ENCODE assay signal across 1 cellular context in the genomic region with DNA sequence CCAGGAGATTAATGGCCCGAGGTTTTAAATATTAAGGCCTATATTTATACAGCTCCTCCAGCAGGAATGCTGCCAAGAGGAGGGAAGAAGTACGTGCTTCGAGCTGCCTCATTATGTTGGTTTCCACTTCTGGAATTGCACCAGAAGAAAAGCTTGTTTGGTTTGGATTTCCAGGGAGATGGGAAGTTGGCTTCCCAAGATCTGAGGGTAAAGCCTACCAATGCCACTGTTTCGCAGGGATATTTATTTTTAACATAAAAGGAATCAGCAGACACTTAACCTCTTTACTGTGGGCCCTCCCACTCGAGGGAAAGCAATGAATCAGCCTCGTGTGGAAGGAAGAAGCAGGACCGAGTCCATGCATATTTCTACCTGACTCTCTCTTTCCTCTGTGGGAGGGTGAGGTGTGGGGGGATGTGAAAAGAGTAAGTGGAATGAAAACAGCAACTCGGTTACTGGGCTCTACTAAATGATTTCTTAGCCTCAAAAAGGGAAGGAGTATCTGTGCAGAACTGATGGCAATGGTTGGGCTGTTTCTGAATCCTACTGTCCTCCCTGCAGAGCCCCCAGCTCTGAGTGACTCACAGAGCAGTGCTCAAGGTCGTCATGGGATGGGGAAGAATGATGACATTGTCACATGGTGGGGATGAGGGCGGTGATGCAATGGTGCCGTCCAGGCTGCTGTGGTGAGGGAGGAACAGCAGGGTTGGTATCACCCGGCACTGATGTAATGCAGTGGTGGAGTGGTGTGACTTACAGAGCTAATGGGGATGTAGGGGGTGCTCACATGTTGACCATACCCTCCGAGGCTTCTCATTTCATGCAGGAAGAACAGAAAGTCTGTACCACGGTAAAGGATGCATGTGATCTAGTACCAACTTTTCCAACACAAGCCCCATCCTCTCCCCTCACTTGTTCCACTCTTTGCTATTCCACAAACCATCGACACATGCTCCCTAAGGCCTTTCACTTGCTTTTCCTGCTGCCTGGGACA.
TF ChIP-seq lines count a peak whose summit lies in the region.

No MANE protein-coding gene starts in this region.

TF ChIP-seq in HEK293, 187 proteins besides CTCF, POLR2A, EP300 and RAD21 (continued from another document and continues in another):
- TF ChIP-seq, protein P1, sequence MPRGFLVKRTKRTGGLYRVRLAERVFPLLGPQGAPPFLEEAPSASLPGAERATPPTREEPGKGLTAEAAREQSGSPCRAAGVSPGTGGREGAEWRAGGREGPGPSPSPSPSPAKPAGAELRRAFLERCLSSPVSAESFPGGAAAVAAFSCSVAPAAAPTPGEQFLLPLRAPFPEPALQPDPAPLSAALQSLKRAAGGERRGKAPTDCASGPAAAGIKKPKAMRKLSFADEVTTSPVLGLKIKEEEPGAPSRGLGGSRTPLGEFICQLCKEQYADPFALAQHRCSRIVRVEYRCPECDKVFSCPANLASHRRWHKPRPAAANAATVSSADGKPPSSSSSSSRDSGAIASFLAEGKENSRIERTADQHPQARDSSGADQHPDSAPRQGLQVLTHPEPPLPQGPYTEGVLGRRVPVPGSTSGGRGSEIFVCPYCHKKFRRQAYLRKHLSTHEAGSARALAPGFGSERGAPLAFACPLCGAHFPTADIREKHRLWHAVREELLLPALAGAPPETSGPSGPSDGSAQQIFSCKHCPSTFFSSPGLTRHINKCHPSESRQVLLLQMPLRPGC (tag by site-specific recombination; IDR thresholded peaks at IDR 0.05), result peak; percentile 88
- TF ChIP-seq, protein P2, sequence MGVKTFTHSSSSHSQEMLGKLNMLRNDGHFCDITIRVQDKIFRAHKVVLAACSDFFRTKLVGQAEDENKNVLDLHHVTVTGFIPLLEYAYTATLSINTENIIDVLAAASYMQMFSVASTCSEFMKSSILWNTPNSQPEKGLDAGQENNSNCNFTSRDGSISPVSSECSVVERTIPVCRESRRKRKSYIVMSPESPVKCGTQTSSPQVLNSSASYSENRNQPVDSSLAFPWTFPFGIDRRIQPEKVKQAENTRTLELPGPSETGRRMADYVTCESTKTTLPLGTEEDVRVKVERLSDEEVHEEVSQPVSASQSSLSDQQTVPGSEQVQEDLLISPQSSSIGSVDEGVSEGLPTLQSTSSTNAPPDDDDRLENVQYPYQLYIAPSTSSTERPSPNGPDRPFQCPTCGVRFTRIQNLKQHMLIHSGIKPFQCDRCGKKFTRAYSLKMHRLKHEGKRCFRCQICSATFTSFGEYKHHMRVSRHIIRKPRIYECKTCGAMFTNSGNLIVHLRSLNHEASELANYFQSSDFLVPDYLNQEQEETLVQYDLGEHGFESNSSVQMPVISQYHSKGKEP (tag by site-specific recombination; IDR thresholded peaks at IDR 0.05), result no peak
- TF ChIP-seq, protein P3, sequence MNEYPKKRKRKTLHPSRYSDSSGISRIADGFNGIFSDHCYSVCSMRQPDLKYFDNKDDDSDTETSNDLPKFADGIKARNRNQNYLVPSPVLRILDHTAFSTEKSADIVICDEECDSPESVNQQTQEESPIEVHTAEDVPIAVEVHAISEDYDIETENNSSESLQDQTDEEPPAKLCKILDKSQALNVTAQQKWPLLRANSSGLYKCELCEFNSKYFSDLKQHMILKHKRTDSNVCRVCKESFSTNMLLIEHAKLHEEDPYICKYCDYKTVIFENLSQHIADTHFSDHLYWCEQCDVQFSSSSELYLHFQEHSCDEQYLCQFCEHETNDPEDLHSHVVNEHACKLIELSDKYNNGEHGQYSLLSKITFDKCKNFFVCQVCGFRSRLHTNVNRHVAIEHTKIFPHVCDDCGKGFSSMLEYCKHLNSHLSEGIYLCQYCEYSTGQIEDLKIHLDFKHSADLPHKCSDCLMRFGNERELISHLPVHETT (tag by site-specific recombination; IDR thresholded peaks at IDR 0.05), result peak; percentile 90
- TF ChIP-seq, protein P4, sequence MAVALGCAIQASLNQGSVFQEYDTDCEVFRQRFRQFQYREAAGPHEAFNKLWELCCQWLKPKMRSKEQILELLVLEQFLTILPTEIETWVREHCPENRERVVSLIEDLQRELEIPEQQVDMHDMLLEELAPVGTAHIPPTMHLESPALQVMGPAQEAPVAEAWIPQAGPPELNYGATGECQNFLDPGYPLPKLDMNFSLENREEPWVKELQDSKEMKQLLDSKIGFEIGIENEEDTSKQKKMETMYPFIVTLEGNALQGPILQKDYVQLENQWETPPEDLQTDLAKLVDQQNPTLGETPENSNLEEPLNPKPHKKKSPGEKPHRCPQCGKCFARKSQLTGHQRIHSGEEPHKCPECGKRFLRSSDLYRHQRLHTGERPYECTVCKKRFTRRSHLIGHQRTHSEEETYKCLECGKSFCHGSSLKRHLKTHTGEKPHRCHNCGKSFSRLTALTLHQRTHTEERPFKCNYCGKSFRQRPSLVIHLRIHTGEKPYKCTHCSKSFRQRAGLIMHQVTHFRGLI (tag by site-specific recombination; IDR thresholded peaks at IDR 0.05), result peak; percentile 93
- TF ChIP-seq ZNF274 (IDR thresholded peaks at IDR 0.05; ENCODE audit: low read length) (no peak), ZNF274 (tag by site-specific recombination; IDR thresholded peaks at IDR 0.05; ENCODE audit: borderline replicate concordance) (no peak), ZNF302 (tag by site-specific recombination; IDR thresholded peaks at IDR 0.05; ENCODE audit: low read depth) (no peak), MEIS1 (CRISPR knock-in tag; IDR thresholded peaks at IDR 0.05; ENCODE audit: borderline replicate concordance) (no peak), ZBTB17 (tag by site-specific recombination; IDR thresholded peaks at IDR 0.05) (peak; percentile 94), ZNF37A (tag by site-specific recombination; IDR thresholded peaks at IDR 0.05) (no peak), ZNF677 (tag by site-specific recombination; IDR thresholded peaks at IDR 0.05) (no peak), HOXD13 (CRISPR knock-in tag; IDR thresholded peaks at IDR 0.05; ENCODE audit: borderline replicate concordance) (no peak), ZNF629 (tag by site-specific recombination; IDR thresholded peaks at IDR 0.05) (peak; percentile 97), ZEB2 (tag by site-specific recombination; IDR thresholded peaks at IDR 0.05) (peak; percentile 92), ZFHX2 (tag by site-specific recombination; conservative IDR thresholded peaks at IDR 0.05) (peak; percentile 64), ZNF701 (tag by site-specific recombination; IDR thresholded peaks at IDR 0.05) (no peak), ZNF843 (tag by site-specific recombination; IDR thresholded peaks at IDR 0.05) (0 out of 2 replicates have a peak, but pooled peaks have one; percentile 38), ZNF10 (tag by site-specific recombination; IDR thresholded peaks at IDR 0.05) (peak; percentile 85), KLF8 (tag by site-specific recombination; IDR thresholded peaks at IDR 0.05) (peak; percentile 85), ZFP37 (tag by site-specific recombination; IDR thresholded peaks at IDR 0.05) (0 out of 2 replicates have a peak, but pooled peaks have one; percentile 54), ZNF585B (tag by site-specific recombination; IDR thresholded peaks at IDR 0.05) (no peak), KLF10 (tag by site-specific recombination; IDR thresholded peaks at IDR 0.05) (no peak), MYNN (tag by site-specific recombination; IDR thresholded peaks at IDR 0.05; ENCODE audit: borderline replicate concordance) (no peak), ZNF76 (tag by site-specific recombination; IDR thresholded peaks at IDR 0.05; ENCODE audit: borderline replicate concordance, low read depth) (peak; percentile 50; the same call in 1 of the 2 replicates), WT1 (tag by site-specific recombination; IDR thresholded peaks at IDR 0.05) (peak; percentile 82), SETDB1 (IDR thresholded peaks at IDR 0.05; ENCODE audit: insufficient read length, low read length) (no peak), HOXC10 (CRISPR knock-in tag; IDR thresholded peaks at IDR 0.05) (no peak), GLIS2 (tag by site-specific recombination; IDR thresholded peaks at IDR 0.05) (peak; percentile 76; the same call in 1 of the 2 replicates), ZNF473 (tag by site-specific recombination; IDR thresholded peaks at IDR 0.05) (no peak), ZNF366 (tag by site-specific recombination; conservative IDR thresholded peaks at IDR 0.05) (peak; percentile 92), ZNF335 (tag by site-specific recombination; conservative IDR thresholded peaks at IDR 0.05) (peak; percentile 20; the same call in 1 of the 2 replicates), ZNF560 (tag by site-specific recombination; IDR thresholded peaks at IDR 0.05; ENCODE audit: borderline replicate concordance) (no peak), BCL11A (tag by site-specific recombination; IDR thresholded peaks at IDR 0.05; ENCODE audit: low read depth) (peak; percentile 36; the same call in 1 of the 2 replicates), GLI4 (tag by site-specific recombination; IDR thresholded peaks at IDR 0.05) (peak; percentile 82; the same call in 1 of the 2 replicates), MZF1 (tag by site-specific recombination; IDR thresholded peaks at IDR 0.05; ENCODE audit: borderline replicate concordance) (peak; percentile 57; the same call in 1 of the 2 replicates), ZNF558 (tag by site-specific recombination; IDR thresholded peaks at IDR 0.05) (peak; percentile 56; the same call in 1 of the 2 replicates)
- TF ChIP-seq, protein P5, sequence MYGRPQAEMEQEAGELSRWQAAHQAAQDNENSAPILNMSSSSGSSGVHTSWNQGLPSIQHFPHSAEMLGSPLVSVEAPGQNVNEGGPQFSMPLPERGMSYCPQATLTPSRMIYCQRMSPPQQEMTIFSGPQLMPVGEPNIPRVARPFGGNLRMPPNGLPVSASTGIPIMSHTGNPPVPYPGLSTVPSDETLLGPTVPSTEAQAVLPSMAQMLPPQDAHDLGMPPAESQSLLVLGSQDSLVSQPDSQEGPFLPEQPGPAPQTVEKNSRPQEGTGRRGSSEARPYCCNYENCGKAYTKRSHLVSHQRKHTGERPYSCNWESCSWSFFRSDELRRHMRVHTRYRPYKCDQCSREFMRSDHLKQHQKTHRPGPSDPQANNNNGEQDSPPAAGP (tag by site-specific recombination; IDR thresholded peaks at IDR 0.05), result peak; percentile 95
- TF ChIP-seq, protein P6, sequence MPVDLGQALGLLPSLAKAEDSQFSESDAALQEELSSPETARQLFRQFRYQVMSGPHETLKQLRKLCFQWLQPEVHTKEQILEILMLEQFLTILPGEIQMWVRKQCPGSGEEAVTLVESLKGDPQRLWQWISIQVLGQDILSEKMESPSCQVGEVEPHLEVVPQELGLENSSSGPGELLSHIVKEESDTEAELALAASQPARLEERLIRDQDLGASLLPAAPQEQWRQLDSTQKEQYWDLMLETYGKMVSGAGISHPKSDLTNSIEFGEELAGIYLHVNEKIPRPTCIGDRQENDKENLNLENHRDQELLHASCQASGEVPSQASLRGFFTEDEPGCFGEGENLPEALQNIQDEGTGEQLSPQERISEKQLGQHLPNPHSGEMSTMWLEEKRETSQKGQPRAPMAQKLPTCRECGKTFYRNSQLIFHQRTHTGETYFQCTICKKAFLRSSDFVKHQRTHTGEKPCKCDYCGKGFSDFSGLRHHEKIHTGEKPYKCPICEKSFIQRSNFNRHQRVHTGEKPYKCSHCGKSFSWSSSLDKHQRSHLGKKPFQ (tag by site-specific recombination; IDR thresholded peaks at IDR 0.05), result no peak
- TF ChIP-seq, protein P7, sequence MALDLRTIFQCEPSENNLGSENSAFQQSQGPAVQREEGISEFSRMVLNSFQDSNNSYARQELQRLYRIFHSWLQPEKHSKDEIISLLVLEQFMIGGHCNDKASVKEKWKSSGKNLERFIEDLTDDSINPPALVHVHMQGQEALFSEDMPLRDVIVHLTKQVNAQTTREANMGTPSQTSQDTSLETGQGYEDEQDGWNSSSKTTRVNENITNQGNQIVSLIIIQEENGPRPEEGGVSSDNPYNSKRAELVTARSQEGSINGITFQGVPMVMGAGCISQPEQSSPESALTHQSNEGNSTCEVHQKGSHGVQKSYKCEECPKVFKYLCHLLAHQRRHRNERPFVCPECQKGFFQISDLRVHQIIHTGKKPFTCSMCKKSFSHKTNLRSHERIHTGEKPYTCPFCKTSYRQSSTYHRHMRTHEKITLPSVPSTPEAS (tag by site-specific recombination; IDR thresholded peaks at IDR 0.05), result peak; percentile 51
- TF ChIP-seq, protein P8, sequence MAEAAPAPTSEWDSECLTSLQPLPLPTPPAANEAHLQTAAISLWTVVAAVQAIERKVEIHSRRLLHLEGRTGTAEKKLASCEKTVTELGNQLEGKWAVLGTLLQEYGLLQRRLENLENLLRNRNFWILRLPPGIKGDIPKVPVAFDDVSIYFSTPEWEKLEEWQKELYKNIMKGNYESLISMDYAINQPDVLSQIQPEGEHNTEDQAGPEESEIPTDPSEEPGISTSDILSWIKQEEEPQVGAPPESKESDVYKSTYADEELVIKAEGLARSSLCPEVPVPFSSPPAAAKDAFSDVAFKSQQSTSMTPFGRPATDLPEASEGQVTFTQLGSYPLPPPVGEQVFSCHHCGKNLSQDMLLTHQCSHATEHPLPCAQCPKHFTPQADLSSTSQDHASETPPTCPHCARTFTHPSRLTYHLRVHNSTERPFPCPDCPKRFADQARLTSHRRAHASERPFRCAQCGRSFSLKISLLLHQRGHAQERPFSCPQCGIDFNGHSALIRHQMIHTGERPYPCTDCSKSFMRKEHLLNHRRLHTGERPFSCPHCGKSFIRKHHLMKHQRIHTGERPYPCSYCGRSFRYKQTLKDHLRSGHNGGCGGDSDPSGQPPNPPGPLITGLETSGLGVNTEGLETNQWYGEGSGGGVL (tag by site-specific recombination; IDR thresholded peaks at IDR 0.05), result peak; percentile 94
- TF ChIP-seq, protein P9, sequence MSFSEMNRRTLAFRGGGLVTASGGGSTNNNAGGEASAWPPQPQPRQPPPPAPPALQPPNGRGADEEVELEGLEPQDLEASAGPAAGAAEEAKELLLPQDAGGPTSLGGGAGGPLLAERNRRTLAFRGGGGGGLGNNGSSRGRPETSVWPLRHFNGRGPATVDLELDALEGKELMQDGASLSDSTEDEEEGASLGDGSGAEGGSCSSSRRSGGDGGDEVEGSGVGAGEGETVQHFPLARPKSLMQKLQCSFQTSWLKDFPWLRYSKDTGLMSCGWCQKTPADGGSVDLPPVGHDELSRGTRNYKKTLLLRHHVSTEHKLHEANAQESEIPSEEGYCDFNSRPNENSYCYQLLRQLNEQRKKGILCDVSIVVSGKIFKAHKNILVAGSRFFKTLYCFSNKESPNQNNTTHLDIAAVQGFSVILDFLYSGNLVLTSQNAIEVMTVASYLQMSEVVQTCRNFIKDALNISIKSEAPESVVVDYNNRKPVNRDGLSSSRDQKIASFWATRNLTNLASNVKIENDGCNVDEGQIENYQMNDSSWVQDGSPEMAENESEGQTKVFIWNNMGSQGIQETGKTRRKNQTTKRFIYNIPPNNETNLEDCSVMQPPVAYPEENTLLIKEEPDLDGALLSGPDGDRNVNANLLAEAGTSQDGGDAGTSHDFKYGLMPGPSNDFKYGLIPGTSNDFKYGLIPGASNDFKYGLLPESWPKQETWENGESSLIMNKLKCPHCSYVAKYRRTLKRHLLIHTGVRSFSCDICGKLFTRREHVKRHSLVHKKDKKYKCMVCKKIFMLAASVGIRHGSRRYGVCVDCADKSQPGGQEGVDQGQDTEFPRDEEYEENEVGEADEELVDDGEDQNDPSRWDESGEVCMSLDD (tag by site-specific recombination; IDR thresholded peaks at IDR 0.05), result peak; percentile 72
- TF ChIP-seq, protein P10, sequence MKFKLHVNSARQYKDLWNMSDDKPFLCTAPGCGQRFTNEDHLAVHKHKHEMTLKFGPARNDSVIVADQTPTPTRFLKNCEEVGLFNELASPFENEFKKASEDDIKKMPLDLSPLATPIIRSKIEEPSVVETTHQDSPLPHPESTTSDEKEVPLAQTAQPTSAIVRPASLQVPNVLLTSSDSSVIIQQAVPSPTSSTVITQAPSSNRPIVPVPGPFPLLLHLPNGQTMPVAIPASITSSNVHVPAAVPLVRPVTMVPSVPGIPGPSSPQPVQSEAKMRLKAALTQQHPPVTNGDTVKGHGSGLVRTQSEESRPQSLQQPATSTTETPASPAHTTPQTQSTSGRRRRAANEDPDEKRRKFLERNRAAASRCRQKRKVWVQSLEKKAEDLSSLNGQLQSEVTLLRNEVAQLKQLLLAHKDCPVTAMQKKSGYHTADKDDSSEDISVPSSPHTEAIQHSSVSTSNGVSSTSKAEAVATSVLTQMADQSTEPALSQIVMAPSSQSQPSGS (tag by site-specific recombination; IDR thresholded peaks at IDR 0.05; ENCODE audit: low read depth), result peak; percentile 85
